In the genomic region with DNA sequence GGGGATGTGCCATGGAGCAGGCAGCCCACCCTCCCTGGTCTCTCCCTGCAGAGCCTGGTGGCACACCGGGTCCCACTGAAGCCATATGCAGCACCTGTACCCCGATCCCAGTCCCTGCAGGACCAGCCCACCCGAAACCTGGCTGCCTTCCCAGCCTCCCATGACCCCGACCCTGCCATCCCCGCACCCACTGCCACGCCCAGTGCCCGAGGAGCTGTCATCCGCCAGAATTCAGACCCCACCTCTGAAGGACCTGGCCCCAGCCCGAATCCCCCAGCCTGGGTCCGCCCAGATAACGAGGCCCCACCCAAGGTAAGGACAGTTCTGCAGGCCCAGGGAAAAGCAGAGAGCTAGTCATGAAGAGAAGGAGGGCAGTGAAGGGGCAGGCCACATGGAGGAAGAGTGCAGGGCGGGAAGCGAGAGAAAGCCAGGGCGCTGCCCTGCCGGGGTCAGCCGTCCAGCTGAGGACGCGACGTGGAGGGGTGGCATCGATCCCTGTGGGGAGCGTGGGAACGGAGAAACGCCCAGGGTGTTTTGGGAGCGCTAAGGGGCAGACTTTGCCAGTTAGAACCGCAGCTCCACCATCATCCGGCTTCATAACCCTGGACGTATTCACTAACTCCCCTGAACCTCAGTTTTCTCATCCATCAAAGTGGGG, we compare ENCODE assay signal across 1 cellular context.
TF ChIP-seq lines count a peak whose summit lies in the region.

No MANE protein-coding gene starts in this region.

TF ChIP-seq in K562, 482 proteins besides CTCF, POLR2A, EP300 and RAD21:
- TF ChIP-seq ARNT (IDR thresholded peaks at IDR 0.05) (no peak), CREM (IDR thresholded peaks at IDR 0.05; ENCODE audit: low read depth) (no peak), NR2C1 (IDR thresholded peaks at IDR 0.05) (no peak), NR2C1 (tag; IDR thresholded peaks at IDR 0.05) (no peak), FOXA1 (IDR thresholded peaks at IDR 0.05; ENCODE audit: borderline replicate concordance) (no peak), FOXA3 (CRISPR knock-in tag; conservative IDR thresholded peaks at IDR 0.05 in 1 of 2, IDR thresholded peaks at IDR 0.05 in 1 of 2) (no peak), BMI1 (IDR thresholded peaks at IDR 0.05; ENCODE audit: low read length) (no peak), RBM22 (IDR thresholded peaks at IDR 0.05; ENCODE audit: low read depth, low read length, poor library complexity, severe bottlenecking) (peak; percentile 30), ARID3B (CRISPR knock-in tag; IDR thresholded peaks at IDR 0.05; ENCODE audit: borderline replicate concordance) (no peak), GABPA (tag; conservative IDR thresholded peaks at IDR 0.05; ENCODE audit: low read depth) (no peak), POLR2G (IDR thresholded peaks at IDR 0.05; ENCODE audit: low read depth, low read length) (peak; percentile 42; the same call in 1 of the 2 replicates), USF1 (CRISPR knock-in tag; IDR thresholded peaks at IDR 0.05) (no peak), PML (IDR thresholded peaks at IDR 0.05; ENCODE audit: low read length) (no peak)
- TF ChIP-seq, protein P1, sequence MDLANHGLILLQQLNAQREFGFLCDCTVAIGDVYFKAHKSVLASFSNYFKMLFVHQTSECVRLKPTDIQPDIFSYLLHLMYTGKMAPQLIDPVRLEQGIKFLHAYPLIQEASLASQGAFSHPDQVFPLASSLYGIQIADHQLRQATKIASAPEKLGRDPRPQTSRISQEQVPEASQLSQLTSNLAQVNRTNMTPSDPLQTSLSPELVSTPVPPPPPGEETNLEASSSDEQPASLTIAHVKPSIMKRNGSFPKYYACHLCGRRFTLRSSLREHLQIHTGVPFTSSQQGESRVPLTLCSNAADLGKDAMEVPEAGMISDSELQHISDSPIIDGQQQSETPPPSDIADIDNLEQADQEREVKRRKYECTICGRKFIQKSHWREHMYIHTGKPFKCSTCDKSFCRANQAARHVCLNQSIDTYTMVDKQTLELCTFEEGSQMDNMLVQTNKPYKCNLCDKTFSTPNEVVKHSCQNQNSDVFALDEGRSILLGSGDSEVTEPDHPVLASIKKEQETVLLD (IDR thresholded peaks at IDR 0.05) = no peak
- TF ChIP-seq, protein P2, sequence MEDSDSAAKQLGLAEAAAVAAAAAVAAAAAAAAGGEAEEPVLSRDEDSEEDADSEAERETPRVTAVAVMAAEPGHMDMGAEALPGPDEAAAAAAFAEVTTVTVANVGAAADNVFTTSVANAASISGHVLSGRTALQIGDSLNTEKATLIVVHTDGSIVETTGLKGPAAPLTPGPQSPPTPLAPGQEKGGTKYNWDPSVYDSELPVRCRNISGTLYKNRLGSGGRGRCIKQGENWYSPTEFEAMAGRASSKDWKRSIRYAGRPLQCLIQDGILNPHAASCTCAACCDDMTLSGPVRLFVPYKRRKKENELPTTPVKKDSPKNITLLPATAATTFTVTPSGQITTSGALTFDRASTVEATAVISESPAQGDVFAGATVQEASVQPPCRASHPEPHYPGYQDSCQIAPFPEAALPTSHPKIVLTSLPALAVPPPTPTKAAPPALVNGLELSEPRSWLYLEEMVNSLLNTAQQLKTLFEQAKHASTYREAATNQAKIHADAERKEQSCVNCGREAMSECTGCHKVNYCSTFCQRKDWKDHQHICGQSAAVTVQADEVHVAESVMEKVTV (CRISPR knock-in tag; IDR thresholded peaks at IDR 0.05) = no peak
